Comparison of ENCODE assay signal across 23 cellular contexts in the genomic region with DNA sequence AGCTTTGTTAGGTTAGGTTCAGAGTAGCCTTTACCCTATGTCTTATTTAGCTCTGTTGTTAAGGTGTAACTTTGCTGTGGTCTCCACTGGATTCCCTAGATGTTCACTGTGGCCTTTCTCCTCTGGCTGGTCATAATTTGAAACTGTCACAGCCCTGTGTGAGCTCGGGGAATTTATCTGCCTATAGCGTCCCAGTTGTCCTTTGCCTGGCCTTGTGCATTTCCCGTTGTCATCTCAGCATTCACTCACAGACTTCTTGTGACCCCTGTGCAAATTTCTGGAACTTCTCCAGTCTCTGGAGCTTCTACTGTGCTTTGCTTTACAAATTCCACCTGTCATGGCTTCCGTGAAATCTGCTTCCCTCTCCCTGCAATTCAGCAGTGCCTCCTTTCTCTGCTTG.
"Had no signal": no experiment of that assay in that cellular context is flagged by ENCODE, and none has a peak within 500 bp of the region (broad histone marks: within the 10 kb centered on the region; RNA-seq: fewer than 3 reads in every experiment).

No MANE protein-coding gene starts in this region.

- H3K27me3 Mint-ChIP-seq: type B pancreatic cell had no signal

- H3K36me3 ChIP-seq: neutrophil, pancreas, thyroid gland had no signal

- H3K4me3 Mint-ChIP-seq: effector memory CD8-positive, alpha-beta T cell; immature natural killer cell; memory B cell; natural killer cell; stimulated activated effector memory CD8-positive, alpha-beta T cell treated with anti-CD3 and anti-CD28 coated beads, Interleukin-12 subunit alpha, Interleukin-12 subunit beta, amount 100 ng/mL, for 72 hours; type B pancreatic cell had no signal

- H3K36me3 Mint-ChIP-seq: memory B cell; natural killer cell; stimulated activated effector memory CD8-positive, alpha-beta T cell treated with anti-CD3 and anti-CD28 coated beads, Interleukin-12 subunit alpha, Interleukin-12 subunit beta, amount 100 ng/mL, for 72 hours had no signal

- H3K27ac ChIP-seq: left lung, neutrophil, pancreas, sigmoid colon, stomach, thyroid gland had no signal

- H3K4me3 ChIP-seq: left lung, lung, pancreas, sigmoid colon, stomach, thyroid gland had no signal

- H3K4me1 ChIP-seq: left lung had no signal

- H3K27ac Mint-ChIP-seq: effector memory CD8-positive, alpha-beta T cell; immature natural killer cell; memory B cell; natural killer cell; stimulated activated effector memory CD8-positive, alpha-beta T cell treated with anti-CD3 and anti-CD28 coated beads, Interleukin-12 subunit alpha, Interleukin-12 subunit beta, amount 100 ng/mL, for 72 hours; type B pancreatic cell had no signal

- H3K9me3 ChIP-seq: left lung, neutrophil, pancreas, sigmoid colon, stomach, thyroid gland had no signal

- ATAC-seq: effector memory CD8-positive, alpha-beta T cell; left lung; natural killer cell; pancreas; stimulated activated effector memory CD8-positive, alpha-beta T cell treated with anti-CD3 and anti-CD28 coated beads, Interleukin-12 subunit alpha, Interleukin-12 subunit beta, amount 100 ng/mL, for 72 hours had no signal

- H3K27me3 ChIP-seq: left lung, neutrophil, pancreas, sigmoid colon, stomach, thyroid gland had no signal

- H3K9me3 Mint-ChIP-seq: effector memory CD8-positive, alpha-beta T cell; immature natural killer cell; natural killer cell; stimulated activated effector memory CD8-positive, alpha-beta T cell treated with anti-CD3 and anti-CD28 coated beads, Interleukin-12 subunit alpha, Interleukin-12 subunit beta, amount 100 ng/mL, for 72 hours; type B pancreatic cell had no signal

- H3K4me1 Mint-ChIP-seq: immature natural killer cell; memory B cell; natural killer cell; stimulated activated effector memory CD8-positive, alpha-beta T cell treated with anti-CD3 and anti-CD28 coated beads, Interleukin-12 subunit alpha, Interleukin-12 subunit beta, amount 100 ng/mL, for 72 hours had no signal

- DNase-seq: cerebellar nuclear complex; cortex of kidney; effector memory CD8-positive, alpha-beta T cell; erythroblast; hypothalamus; immature natural killer cell; islet precursor cell; kidney glomerular epithelial cell; left lung; natural killer cell; pancreas; retina; sigmoid colon; stimulated activated CD4-positive, alpha-beta T cell treated with anti-CD3 and anti-CD28 coated beads, Interleukin-2, amount 100 ng/mL, for 24 hours; stimulated activated CD4-positive, alpha-beta T cell treated with anti-CD3 and anti-CD28 coated beads, Interleukin-4, amount 100 ng/mL, for 24 hours; stimulated activated naive CD4-positive, alpha-beta T cell treated with Interleukin-2 at 50 U/mL for 16 hours; stomach; thyroid gland had no signal
